Comparison of ENCODE assay signal across 10 cellular contexts in the genomic region with DNA sequence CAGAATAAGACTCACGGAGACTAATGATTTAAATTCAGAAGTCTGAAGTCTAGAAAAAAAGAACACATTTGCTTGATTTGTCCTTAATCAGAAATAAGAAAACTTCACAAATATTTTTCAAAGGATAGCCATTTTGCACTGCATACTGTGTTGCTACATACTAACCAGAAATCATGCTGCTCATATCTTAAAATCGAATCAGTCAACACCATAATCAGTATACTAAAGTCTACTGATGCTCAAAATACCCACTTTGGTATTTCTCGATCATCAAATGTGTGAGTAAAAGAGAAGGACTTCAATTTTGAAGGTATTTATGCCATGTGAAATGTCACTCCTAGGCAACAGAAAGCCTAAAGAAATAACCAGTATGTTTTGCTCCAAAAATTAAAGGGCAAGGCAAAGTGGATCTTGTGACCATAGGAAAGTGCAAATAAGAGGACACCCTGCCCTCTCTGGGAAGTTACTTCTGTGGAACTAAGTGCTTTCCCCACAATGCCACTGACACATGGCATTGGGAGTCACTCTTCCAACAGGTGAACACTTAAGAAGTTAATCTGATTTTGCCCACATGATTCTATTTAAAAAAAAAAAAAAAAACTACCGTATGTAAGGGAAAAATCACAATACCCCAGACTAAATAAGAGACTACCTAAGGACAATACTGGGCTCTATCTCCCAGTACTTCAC. TPM values are rescaled to one million over a fixed set of nuclear protein-coding genes. Genes with fewer than 3 reads are reported as not detected.
DNase-seq lines count a peak whose midpoint lies in the region; ATAC-seq and TF ChIP-seq lines count a peak whose summit lies in the region.
"Had no signal": no experiment of that assay in that cellular context is flagged by ENCODE, and none has a peak within 500 bp of the region (broad histone marks: within the 10 kb centered on the region; RNA-seq: fewer than 3 reads in every experiment).

No MANE protein-coding gene starts in this region.

- H3K27ac ChIP-seq in heart left ventricle, result peak overlapping the region; percentile 2 to 98 (median 94)
- peak overlapping the region; percentile 85 to 98 (median 94) for H3K27ac ChIP-seq in body of pancreas
- no peak overlapping the region for H3K27ac ChIP-seq in mesendoderm (ENCODE audit: low read depth, low read length)
- peak overlapping the region; percentile 67 to 94 (median 88) for H3K27ac ChIP-seq in upper lobe of left lung

- intact Hi-C loops in heart left ventricle (cut with DNase I) (loop anchor here in 7 of 10 donors (5.0 kb wide), 4 partner anchors 46 to 91 kb away; no protein-coding TSS in a partner anchor), Right ventricle myocardium superior (cut with DNase I) (no loop called here), body of pancreas (cut with DNase I) (loop anchor here (10.0 kb wide), 2 partner anchors 53 to 317 kb away; no protein-coding TSS in a partner anchor)

- H3K23ac ChIP-seq in mesendoderm (ENCODE audit: low read length), result no peak overlapping the region

- H2BK5ac ChIP-seq in mesendoderm (ENCODE audit: low read length), result no peak overlapping the region

- WGBS in heart left ventricle, 4 donors, result 36 to 58% (median 47%) methylated on average over 4 of the region's 4 CpGs
- 15 to 17% methylated on average over 4 of the region's 4 CpGs for WGBS in body of pancreas, 2 donors
- no CpG with 5 or more reads among the region's 4 CpGs for WGBS in mesendoderm (ENCODE audit: extremely low coverage, insufficient coverage, low lambda C conversion rate)
- WGBS in upper lobe of left lung, 2 donors, result 53 to 54% methylated on average over 4 of the region's 4 CpGs

- no peak overlapping the region for H4K8ac ChIP-seq in mesendoderm (ENCODE audit: low read depth, low read length)

- H3K4me1 ChIP-seq in heart left ventricle (peaks cover 2 to 69% (median 63%) of the 10 kb centered on the region in 12 donors), body of pancreas (peaks cover 77% of the 10 kb centered on the region), mesendoderm (ENCODE audit: control insufficient read depth, low read depth, low read length) (peaks cover 16% of the 10 kb centered on the region), upper lobe of left lung (peaks cover 42 to 63% (median 51%) of the 10 kb centered on the region in 4 donors)

- no peaks in the 10 kb centered on the region for H3K27me3 ChIP-seq in heart left ventricle
- no peaks in the 10 kb centered on the region for H3K27me3 ChIP-seq in body of pancreas
- no peaks in the 10 kb centered on the region for H3K27me3 ChIP-seq in mesendoderm (ENCODE audit: insufficient read depth, low read length, poor library complexity)
- no peaks in the 10 kb centered on the region for H3K27me3 ChIP-seq in upper lobe of left lung

- H3K79me1 ChIP-seq in mesendoderm (ENCODE audit: low read length), result peaks cover 15% of the 10 kb centered on the region

- H3K9me3 ChIP-seq in heart left ventricle, result no peaks in the 10 kb centered on the region
- H3K9me3 ChIP-seq in body of pancreas, result no peaks in the 10 kb centered on the region
- H3K9me3 ChIP-seq in upper lobe of left lung, result no peaks in the 10 kb centered on the region

- no peak overlapping the region for H3K4me2 ChIP-seq in mesendoderm (ENCODE audit: low read length)

- no peak overlapping the region for H3K4ac ChIP-seq in mesendoderm (ENCODE audit: low read depth, low read length)

- H3K4me3 ChIP-seq in heart left ventricle (peak overlapping the region in 10 of 12 donors; percentile 81 to 98 (median 90)), body of pancreas (peak overlapping the region in 1 of 2 donors; percentile 81), mesendoderm (ENCODE audit: low read length) (no peak overlapping the region), upper lobe of left lung (peak overlapping the region in 3 of 4 donors; percentile 81 to 97 (median 90))

- no peak for ATAC-seq in heart left ventricle
- ATAC-seq in Right ventricle myocardium superior (ENCODE audit: poor library complexity), result no peak
- ATAC-seq in body of pancreas, result no peak
- no peak for ATAC-seq in upper lobe of left lung (ENCODE audit: low FRiP score in 2 of 2)
- no peak for ATAC-seq in GM21423 (IDR thresholded peaks at IDR 0.05; ENCODE audit: unreplicated experiment)
- no peak for ATAC-seq in HG03095 (IDR thresholded peaks at IDR 0.05; ENCODE audit: unreplicated experiment)

- TF ChIP-seq EP300 in upper lobe of left lung (IDR thresholded peaks at IDR 0.05), result peak in 2 of 4 donors; percentile 50 to 67

- H3K18ac ChIP-seq in mesendoderm (ENCODE audit: low read length), result no peak overlapping the region

- H3K56ac ChIP-seq in mesendoderm (ENCODE audit: low read length), result no peak overlapping the region

- H2AK5ac ChIP-seq in mesendoderm (ENCODE audit: low read length), result no peak overlapping the region

- no peak for DNase-seq in heart left ventricle
- no peak for DNase-seq in Right ventricle myocardium superior
- peak in 3 of 4 donors; percentile 35 to 52 (median 43) for DNase-seq in body of pancreas
- no peak for DNase-seq in mesendoderm
- no peak for DNase-seq in upper lobe of left lung
- no peak for DNase-seq in AML-193 (lab: John Stamatoyannopoulos, UW)
- DNase-seq: cerebellar nuclear complex, NCI-H446 treated with DMSO at 0.1 percent for 48 hours had no signal

- no peak overlapping the region for H2BK15ac ChIP-seq in mesendoderm (replicated peaks; ENCODE audit: low read depth)

- TF ChIP-seq CTCF in heart left ventricle (IDR thresholded peaks at IDR 0.05) (no peak), body of pancreas (IDR thresholded peaks at IDR 0.05) (no peak), upper lobe of left lung (IDR thresholded peaks at IDR 0.05) (no peak)

- no peak overlapping the region for H4K5ac ChIP-seq in mesendoderm (ENCODE audit: low read length)

- no peaks in the 10 kb centered on the region for H3K36me3 ChIP-seq in heart left ventricle
- no peaks in the 10 kb centered on the region for H3K36me3 ChIP-seq in body of pancreas (replicated peaks in 1 of 2; ENCODE audit: insufficient read depth in 1 of 2, low read depth in 2 of 2)
- no peaks in the 10 kb centered on the region for H3K36me3 ChIP-seq in mesendoderm (ENCODE audit: control insufficient read depth, insufficient read depth, low read length)
- no peaks in the 10 kb centered on the region for H3K36me3 ChIP-seq in upper lobe of left lung

- H3K79me2 ChIP-seq in mesendoderm (ENCODE audit: control insufficient read depth, insufficient read depth, low read length), result peaks cover 31% of the 10 kb centered on the region

- no peak overlapping the region for H2BK120ac ChIP-seq in mesendoderm (ENCODE audit: low read depth, low read length)

- TF ChIP-seq POLR2A in heart left ventricle (IDR thresholded peaks at IDR 0.05) (no peak), body of pancreas (IDR thresholded peaks at IDR 0.05) (peak in 2 of 3 donors; percentile 56 to 57), upper lobe of left lung (IDR thresholded peaks at IDR 0.05) (peak in 1 of 4 donors; percentile 30)

- peak overlapping the region; percentile 31 for H3K9ac ChIP-seq in mesendoderm (ENCODE audit: low read length)

RNA-seq across cellular contexts. Expression of gene LRIG1, which starts 2.7 kb away (rescaled TPM):
- total RNA-seq in heart left ventricle, result 100 to 1,000 TPM in 4 of 9 donors, 10 to 100 TPM in 5; 71.0 to 161 (median 98.3) TPM
- polyA plus RNA-seq in heart left ventricle, result 10 to 100 TPM; 42.3 to 52.9 TPM
- total RNA-seq in Right ventricle myocardium superior, result 93.9 TPM
- 100 to 1,000 TPM; 111 to 114 TPM for total RNA-seq in body of pancreas
- 10.9 TPM for polyA plus RNA-seq in mesendoderm (2013, experiment 1 of 2)
- 12.6 TPM for polyA plus RNA-seq in mesendoderm (2013, experiment 2 of 2)
- total RNA-seq in upper lobe of left lung, result 100 to 1,000 TPM in 2 of 6 donors, 10 to 100 TPM in 4; 45.2 to 119 (median 81.9) TPM

Comparison
In these comparisons a context has a peak if more than half of its experiments do, and no peak if none do; other contexts are left out.
1. DNase-seq: peak in body of pancreas (3 of 4); none in heart left ventricle (0 of 5), Right ventricle myocardium superior (single experiment), mesendoderm (single experiment), upper lobe of left lung (0 of 2) and AML-193 (0 of 2).
2. POLR2A ChIP-seq: peak in body of pancreas (2 of 3); none in heart left ventricle (0 of 2).